8 cellular contexts compared by ENCODE assay signal in the genomic region with DNA sequence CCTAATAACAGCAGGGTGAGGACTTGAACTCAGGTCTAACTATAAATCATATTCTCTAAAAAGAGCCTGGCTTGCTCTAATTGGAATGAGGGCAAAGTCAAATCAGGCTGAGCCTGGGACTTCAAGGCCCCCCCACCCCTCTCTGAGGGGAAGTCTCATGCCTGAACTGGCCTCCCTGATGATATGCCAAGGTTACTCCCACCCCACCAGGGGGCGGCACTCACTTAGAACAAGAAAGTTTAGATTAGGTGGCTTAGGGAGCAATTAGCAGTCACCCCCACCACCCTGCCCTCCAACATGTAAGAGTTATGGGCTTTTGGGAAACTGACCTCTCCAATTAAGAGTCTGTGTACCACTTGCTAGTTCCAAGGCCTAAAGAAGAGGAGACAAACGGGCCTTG. TPM values are rescaled to one million over a fixed set of nuclear protein-coding genes. Genes with fewer than 3 reads are reported as not detected.
A peak's percentile ranks its signal among the peaks of the same experiment; 100 is the strongest.
DNase-seq lines count a peak whose midpoint lies in the region; ATAC-seq and TF ChIP-seq lines count a peak whose summit lies in the region.

No MANE protein-coding gene starts in this region.

- H3K36me3 ChIP-seq in mesenchymal stem cell (ENCODE audit: control insufficient read depth in 1 of 2, insufficient read depth in 2 of 2, low read depth in 1 of 2, low read length in 2 of 2) = no peaks in the 10 kb centered on the region

- H3K4me3 Mint-ChIP-seq in stimulated activated effector memory CD8-positive, alpha-beta T cell treated with anti-CD3 and anti-CD28 coated beads, Interleukin-12 subunit alpha, Interleukin-12 subunit beta, amount 100 ng/mL, for 72 hours = peak overlapping the region; percentile 90

- no peak overlapping the region for H3K4ac ChIP-seq in mesenchymal stem cell (ENCODE audit: low read depth in 1 of 2, low read length in 2 of 2)

- peak; percentile 27 for DNase-seq in NCI-H1694 treated with DMSO at 0.1 percent for 48 hours (lab: John Stamatoyannopoulos, UW)
- DNase-seq in NCI-H1694 (lab: John Stamatoyannopoulos, UW) = no peak
- DNase-seq in M059J (ENCODE audit: low read depth) = peak; percentile 54
- peak; percentile 52 to 72 for DNase-seq in activated CD4-positive, alpha-beta T cell treated with anti-CD3 and anti-CD28 coated beads for 24 hours (ENCODE audit: low read depth in 2 of 2)
- DNase-seq in coronary artery (ENCODE audit: low spot score) = no peak
- DNase-seq in mesenchymal stem cell = peak; percentile 63
- DNase-seq in stimulated activated effector memory CD8-positive, alpha-beta T cell treated with anti-CD3 and anti-CD28 coated beads, Interleukin-12 subunit alpha, Interleukin-12 subunit beta, amount 100 ng/mL, for 72 hours (ENCODE audit: low spot score in 2 of 2) = peak in 1 of 2 donors; percentile 69

- H3K27ac ChIP-seq in coronary artery (no peak overlapping the region), mesenchymal stem cell (ENCODE audit: low read length, poor library complexity, severe bottlenecking) (no peak overlapping the region)

- H2BK15ac ChIP-seq in mesenchymal stem cell (ENCODE audit: low read depth, poor library complexity, severe bottlenecking) = no peak overlapping the region

- H2BK12ac ChIP-seq in mesenchymal stem cell (ENCODE audit: low read length in 2 of 2) = no peak overlapping the region

- H3K4me2 ChIP-seq in mesenchymal stem cell (ENCODE audit: low read length, poor library complexity, severe bottlenecking) = no peak overlapping the region

- H2AK5ac ChIP-seq in mesenchymal stem cell (ENCODE audit: low read length, severe bottlenecking) = no peak overlapping the region

- no peak overlapping the region for H3K14ac ChIP-seq in mesenchymal stem cell (ENCODE audit: low read length in 2 of 2)

- H3K4me3 ChIP-seq in coronary artery (no peak overlapping the region), mesenchymal stem cell (ENCODE audit: insufficient read depth in 1 of 2, low read depth in 1 of 2, low read length in 2 of 2) (no peak overlapping the region)

- H3K23ac ChIP-seq in mesenchymal stem cell (ENCODE audit: low read length in 2 of 2) = no peak overlapping the region

- peaks cover 3% of the 10 kb centered on the region for H3K4me1 ChIP-seq in mesenchymal stem cell (ENCODE audit: control insufficient read depth, insufficient read depth, low read depth, low read length)

- no peak overlapping the region for H3K9ac ChIP-seq in mesenchymal stem cell (ENCODE audit: low read length)

- H3K9me3 ChIP-seq in mesenchymal stem cell (ENCODE audit: control insufficient read depth, low read length) = no peaks in the 10 kb centered on the region

- 10% methylated on average over 1 of the region's 2 CpGs for WGBS in mesenchymal stem cell

- H3K27ac Mint-ChIP-seq in stimulated activated effector memory CD8-positive, alpha-beta T cell treated with anti-CD3 and anti-CD28 coated beads, Interleukin-12 subunit alpha, Interleukin-12 subunit beta, amount 100 ng/mL, for 72 hours = peak overlapping the region; percentile 48

- no peak overlapping the region for H3K18ac ChIP-seq in mesenchymal stem cell (ENCODE audit: low read depth in 1 of 2, low read length in 2 of 2)

- no peak overlapping the region for H4K91ac ChIP-seq in mesenchymal stem cell (ENCODE audit: low read length)

- H3K36me3 Mint-ChIP-seq in stimulated activated effector memory CD8-positive, alpha-beta T cell treated with anti-CD3 and anti-CD28 coated beads, Interleukin-12 subunit alpha, Interleukin-12 subunit beta, amount 100 ng/mL, for 72 hours = peaks cover 32% of the 10 kb centered on the region

- H2BK5ac ChIP-seq in mesenchymal stem cell (ENCODE audit: low read depth, low read length, poor library complexity, severe bottlenecking) = no peak overlapping the region

- H3K9me3 Mint-ChIP-seq in stimulated activated effector memory CD8-positive, alpha-beta T cell treated with anti-CD3 and anti-CD28 coated beads, Interleukin-12 subunit alpha, Interleukin-12 subunit beta, amount 100 ng/mL, for 72 hours = no peaks in the 10 kb centered on the region

- no peak overlapping the region for H4K8ac ChIP-seq in mesenchymal stem cell (ENCODE audit: low read length)

- H3K27me3 ChIP-seq in mesenchymal stem cell (ENCODE audit: control insufficient read depth in 1 of 2, insufficient read depth in 1 of 2, low read length in 2 of 2) = peaks cover 12 to 43% of the 10 kb centered on the region in 2 experiments

- peaks cover 57% of the 10 kb centered on the region for H3K4me1 Mint-ChIP-seq in stimulated activated effector memory CD8-positive, alpha-beta T cell treated with anti-CD3 and anti-CD28 coated beads, Interleukin-12 subunit alpha, Interleukin-12 subunit beta, amount 100 ng/mL, for 72 hours

- peak; percentile 22 for TF ChIP-seq CTCF in coronary artery (IDR thresholded peaks at IDR 0.05)

- H2AFZ ChIP-seq in mesenchymal stem cell (ENCODE audit: low read depth, low read length) = no peak overlapping the region

- no peak overlapping the region for H2BK120ac ChIP-seq in mesenchymal stem cell (ENCODE audit: low read depth, low read length)

- no peaks in the 10 kb centered on the region for H3K79me1 ChIP-seq in mesenchymal stem cell (replicated peaks; ENCODE audit: low read length, poor library complexity, severe bottlenecking)

- ATAC-seq in stimulated activated effector memory CD8-positive, alpha-beta T cell treated with anti-CD3 and anti-CD28 coated beads, Interleukin-12 subunit alpha, Interleukin-12 subunit beta, amount 100 ng/mL, for 72 hours = peak; percentile 64
- no peak for ATAC-seq in GM18873 (IDR thresholded peaks at IDR 0.05; ENCODE audit: low FRiP score, unreplicated experiment)

RNA-seq across cellular contexts. Expression of a gene that starts 2.7 kb away (rescaled TPM):
- total RNA-seq in M059J (2014; rRNA removed; shearing (Covaris generic)) = 4.2 and 5.2 TPM in 2 replicates
- 5.2 TPM for polyA plus RNA-seq in mesenchymal stem cell (2013, experiment 1 of 2)
- polyA plus RNA-seq in mesenchymal stem cell (2013, experiment 2 of 2) = 4.3 TPM

RNA-seq across cellular contexts. Expression of a gene that starts 8.2 kb away (rescaled TPM):
- not detected in 2 replicates for total RNA-seq in M059J (2014; rRNA removed; shearing (Covaris generic))
- polyA plus RNA-seq in mesenchymal stem cell (2013, experiment 1 of 2) = not detected
- polyA plus RNA-seq in mesenchymal stem cell (2013, experiment 2 of 2) = not detected

RNA-seq across cellular contexts. Expression of a gene that starts 13.1 kb away (rescaled TPM):
- 2.8 and 5.3 TPM in 2 replicates for total RNA-seq in M059J (2014; rRNA removed; shearing (Covaris generic))
- not detected for polyA plus RNA-seq in mesenchymal stem cell (2013, experiment 1 of 2)
- polyA plus RNA-seq in mesenchymal stem cell (2013, experiment 2 of 2) = not detected

RNA-seq across cellular contexts. Expression of a gene that starts 20.1 kb away (rescaled TPM):
- 19.6 and 42.5 TPM in 2 replicates for total RNA-seq in M059J (2014; rRNA removed; shearing (Covaris generic))
- polyA plus RNA-seq in mesenchymal stem cell (2013, experiment 1 of 2) = 12.0 TPM
- polyA plus RNA-seq in mesenchymal stem cell (2013, experiment 2 of 2) = 11.1 TPM

RNA-seq across cellular contexts. Expression of a gene that starts 30.2 kb away (rescaled TPM):
- 93.5 and 100 TPM in 2 replicates for total RNA-seq in M059J (2014; rRNA removed; shearing (Covaris generic))
- 108 TPM for polyA plus RNA-seq in mesenchymal stem cell (2013, experiment 1 of 2)
- polyA plus RNA-seq in mesenchymal stem cell (2013, experiment 2 of 2) = 108 TPM

Comparison
In these comparisons a context has a peak if more than half of its experiments do, and no peak if none do; other contexts are left out.
1. DNase-seq: peak in NCI-H1694 treated with DMSO at 0.1 percent for 48 hours (single experiment), M059J (single experiment), activated CD4-positive, alpha-beta T cell treated with anti-CD3 and anti-CD28 coated beads for 24 hours (2 of 2) and mesenchymal stem cell (single experiment); none in NCI-H1694 (single experiment) and coronary artery (single experiment).